ENCODE assay signal across 28 cellular contexts in genomic region chrX:46693149-46693548, GRCh38.
DNase-seq lines count a peak whose midpoint lies in the region; ATAC-seq and TF ChIP-seq lines count a peak whose summit lies in the region.
"Had no signal": no experiment of that assay in that cellular context is flagged by ENCODE, and none has a peak within 500 bp of the region (broad histone marks: within the 10 kb centered on the region; RNA-seq: fewer than 3 reads in every experiment).

No MANE protein-coding gene starts in this region.

- no peaks in the 10 kb centered on the region for H3K9me3 Mint-ChIP-seq in naive thymus-derived CD8-positive, alpha-beta T cell
- H3K9me3 Mint-ChIP-seq: activated naive CD4-positive, alpha-beta T cell treated with anti-CD3 and anti-CD28 coated beads, Interleukin-2, amount 50 U/mL, for 24 hours; CD4-positive, alpha-beta T cell; GM23338 had no signal

- no peaks in the 10 kb centered on the region for H3K36me3 Mint-ChIP-seq in naive thymus-derived CD8-positive, alpha-beta T cell
- H3K36me3 Mint-ChIP-seq: activated naive CD4-positive, alpha-beta T cell treated with anti-CD3 and anti-CD28 coated beads, Interleukin-2, amount 50 U/mL, for 24 hours had no signal

- no peak overlapping the region for H3K4me3 ChIP-seq in DOHH2 (ENCODE audit: low read length)
- H3K4me3 ChIP-seq in OCI-LY1 (ENCODE audit: low read depth, low read length, poor library complexity, severe bottlenecking) = no peak overlapping the region
- H3K4me3 ChIP-seq in effector memory CD4-positive, alpha-beta T cell (ENCODE audit: insufficient read depth, low read depth, low read length, poor library complexity, severe bottlenecking) = no peak overlapping the region
- H3K4me3 ChIP-seq: GM23338, heart left ventricle, left ventricle myocardium inferior, mucosa of descending colon, psoas muscle, skin epidermis had no signal

- no peaks in the 10 kb centered on the region for H3K36me3 ChIP-seq in DOHH2 (ENCODE audit: control insufficient read depth, low read length)
- H3K36me3 ChIP-seq in OCI-LY1 (ENCODE audit: insufficient read depth, low read length) = no peaks in the 10 kb centered on the region
- no peaks in the 10 kb centered on the region for H3K36me3 ChIP-seq in effector memory CD4-positive, alpha-beta T cell (ENCODE audit: control insufficient read depth, insufficient read depth, low read length)
- H3K36me3 ChIP-seq: heart left ventricle, left ventricle myocardium inferior had no signal

- no peaks in the 10 kb centered on the region for H3K9me3 ChIP-seq in DOHH2 (ENCODE audit: control insufficient read depth, insufficient read depth, low read length)
- H3K9me3 ChIP-seq in OCI-LY1 (ENCODE audit: low read length) = no peaks in the 10 kb centered on the region
- H3K9me3 ChIP-seq in effector memory CD4-positive, alpha-beta T cell (ENCODE audit: control insufficient read depth, low read length) = no peaks in the 10 kb centered on the region
- H3K9me3 ChIP-seq: heart left ventricle, left ventricle myocardium inferior, mucosa of descending colon, psoas muscle had no signal

- H3K27me3 ChIP-seq in DOHH2 (ENCODE audit: control insufficient read depth, low read length) (no peaks in the 10 kb centered on the region), OCI-LY1 (ENCODE audit: insufficient read depth, low read length) (no peaks in the 10 kb centered on the region)
- no peaks in the 10 kb centered on the region for H3K27me3 ChIP-seq in effector memory CD4-positive, alpha-beta T cell (replicated peaks; ENCODE audit: control insufficient read depth, insufficient read depth, low read length, poor library complexity, severe bottlenecking)

- no peaks in the 10 kb centered on the region for H3K79me2 ChIP-seq in DOHH2 (ENCODE audit: control insufficient read depth, low read length)
- H3K79me2 ChIP-seq in OCI-LY1 (ENCODE audit: insufficient read depth, low read length) = peaks cover 13% of the 10 kb centered on the region

- POLR2A ChIA-PET in naive thymus-derived CD8-positive, alpha-beta T cell (lab: Charles Lee) = no interaction called here

- H3K9me2 ChIP-seq in DOHH2 (replicated peaks; ENCODE audit: control insufficient read depth, low read length) (no peaks in the 10 kb centered on the region), OCI-LY1 (ENCODE audit: low read depth, low read length) (no peaks in the 10 kb centered on the region)

- peaks cover 0 to 6% (median 0%) of the 10 kb centered on the region in 4 donors for H3K4me1 Mint-ChIP-seq in naive thymus-derived CD8-positive, alpha-beta T cell
- H3K4me1 Mint-ChIP-seq: activated naive CD4-positive, alpha-beta T cell treated with anti-CD3 and anti-CD28 coated beads, Interleukin-2, amount 50 U/mL, for 24 hours had no signal

- H3F3A ChIP-seq in DOHH2 (ENCODE audit: control insufficient read depth, insufficient read depth) (no peaks in the 10 kb centered on the region), OCI-LY1 (ENCODE audit: insufficient read depth, low read length) (no peaks in the 10 kb centered on the region)

- H4K20me1 ChIP-seq in DOHH2 (ENCODE audit: control insufficient read depth, insufficient read depth, low read depth, low read length) (no peaks in the 10 kb centered on the region), OCI-LY1 (ENCODE audit: insufficient read depth, low read length) (no peaks in the 10 kb centered on the region)

- H3K27ac ChIP-seq in DOHH2 (ENCODE audit: low read depth, low read length) (no peak overlapping the region), OCI-LY1 (ENCODE audit: low read depth, low read length, poor library complexity, severe bottlenecking) (peak overlapping the region; percentile 28)
- no peak overlapping the region for H3K27ac ChIP-seq in effector memory CD4-positive, alpha-beta T cell (ENCODE audit: insufficient read depth, low read length, poor library complexity, severe bottlenecking)
- H3K27ac ChIP-seq: heart left ventricle, KMS-11, left ventricle myocardium inferior, psoas muscle, RWPE1, skin epidermis had no signal

- H3K27ac Mint-ChIP-seq in naive thymus-derived CD8-positive, alpha-beta T cell = no peak overlapping the region
- H3K27ac Mint-ChIP-seq: activated naive CD4-positive, alpha-beta T cell treated with anti-CD3 and anti-CD28 coated beads, Interleukin-2, amount 50 U/mL, for 24 hours; CD4-positive, alpha-beta T cell; GM23338 had no signal

- H3K4me3 Mint-ChIP-seq in naive thymus-derived CD8-positive, alpha-beta T cell = peak overlapping the region in 1 of 10 donors; percentile 52
- H3K4me3 Mint-ChIP-seq: activated naive CD4-positive, alpha-beta T cell treated with anti-CD3 and anti-CD28 coated beads, Interleukin-2, amount 50 U/mL, for 24 hours; CD4-positive, alpha-beta T cell; GM23338 had no signal

- H3K4me2 ChIP-seq in DOHH2 (ENCODE audit: low read length) (peak overlapping the region; percentile 16; the same call in 1 of the 2 replicates), OCI-LY1 (ENCODE audit: low read length) (no peak overlapping the region)
- H3K4me2 ChIP-seq: GM23338, KMS-11 had no signal

- DNase-seq in effector memory CD4-positive, alpha-beta T cell = no peak
- DNase-seq in naive thymus-derived CD8-positive, alpha-beta T cell = no peak
- no peak for DNase-seq in effector CD4-positive, alpha-beta T cell
- DNase-seq in superior temporal gyrus (ENCODE audit: extremely low spot score) = no peak
- DNase-seq: activated CD8-positive, alpha-beta memory T cell treated with anti-CD3 and anti-CD28 coated beads for 24 hours; activated T-cell treated with anti-CD3 and anti-CD28 coated beads, Interleukin-2, amount 50 U/mL, for 48 hours; CD4-positive, alpha-beta T cell; DMS153; heart left ventricle; left ventricle myocardium inferior; mucosa of descending colon; NCI-H1092 treated with DMSO at 0.1 percent for 48 hours; NCI-H2081 treated with DMSO at 0.1 percent for 48 hours; NCI-H510A treated with DMSO at 0.1 percent for 48 hours; psoas muscle; stimulated activated CD4-positive, alpha-beta T cell treated with anti-CD3 and anti-CD28 coated beads, Interleukin-4, amount 100 ng/mL, for 24 hours; T-helper 9 cell had no signal

- H3K27me3 Mint-ChIP-seq in naive thymus-derived CD8-positive, alpha-beta T cell = no peaks in the 10 kb centered on the region
- H3K27me3 Mint-ChIP-seq: activated naive CD4-positive, alpha-beta T cell treated with anti-CD3 and anti-CD28 coated beads, Interleukin-2, amount 50 U/mL, for 24 hours; CD4-positive, alpha-beta T cell had no signal

- peaks cover 10% of the 10 kb centered on the region for H3K4me1 ChIP-seq in DOHH2 (ENCODE audit: control insufficient read depth, low read length)
- H3K4me1 ChIP-seq in OCI-LY1 (ENCODE audit: insufficient read depth, low read length, severe bottlenecking) = peaks cover 32% of the 10 kb centered on the region
- H3K4me1 ChIP-seq in effector memory CD4-positive, alpha-beta T cell (ENCODE audit: control insufficient read depth, insufficient read depth, low read length, poor library complexity, severe bottlenecking) = no peaks in the 10 kb centered on the region
- H3K4me1 ChIP-seq: heart left ventricle, left ventricle myocardium inferior, psoas muscle had no signal

- TF ChIP-seq CTCF in DOHH2 (IDR thresholded peaks at IDR 0.05; ENCODE audit: low read depth, low read length, poor library complexity, severe bottlenecking) (no peak), OCI-LY1 (IDR thresholded peaks at IDR 0.05; ENCODE audit: low read length) (no peak)

- H3K9ac ChIP-seq in OCI-LY1 (ENCODE audit: low read length) = no peak overlapping the region
- H3K9ac ChIP-seq: KMS-11 had no signal

- no peak overlapping the region for H2AFZ ChIP-seq in OCI-LY1 (ENCODE audit: low read length)
- H2AFZ ChIP-seq: GM23338 had no signal

- ATAC-seq in GM18873 (IDR thresholded peaks at IDR 0.05; ENCODE audit: low FRiP score, unreplicated experiment) (peak; percentile 59), GM21786 (IDR thresholded peaks at IDR 0.05; ENCODE audit: unreplicated experiment) (peak; percentile 71)
- no peak for ATAC-seq in naive thymus-derived CD8-positive, alpha-beta T cell
- ATAC-seq: activated CD4-positive, CD25-positive, alpha-beta regulatory T cell treated with anti-CD3 and anti-CD28 coated beads, Interleukin-2, amount 50 U/mL, for 24 hours; GM23338; heart left ventricle; mucosa of descending colon; psoas muscle; SK-N-SH treated with all-trans-retinoic acid at 6 μM for 48 hours had no signal

Comparison
In these comparisons a context has a peak if more than half of its experiments do, and no peak if none do; other contexts are left out.
1. ATAC-seq: peak in GM18873 (single experiment) and GM21786 (single experiment); none in naive thymus-derived CD8-positive, alpha-beta T cell (0 of 2).